Comparison of ENCODE assay signal across 1 cellular context in the genomic region with DNA sequence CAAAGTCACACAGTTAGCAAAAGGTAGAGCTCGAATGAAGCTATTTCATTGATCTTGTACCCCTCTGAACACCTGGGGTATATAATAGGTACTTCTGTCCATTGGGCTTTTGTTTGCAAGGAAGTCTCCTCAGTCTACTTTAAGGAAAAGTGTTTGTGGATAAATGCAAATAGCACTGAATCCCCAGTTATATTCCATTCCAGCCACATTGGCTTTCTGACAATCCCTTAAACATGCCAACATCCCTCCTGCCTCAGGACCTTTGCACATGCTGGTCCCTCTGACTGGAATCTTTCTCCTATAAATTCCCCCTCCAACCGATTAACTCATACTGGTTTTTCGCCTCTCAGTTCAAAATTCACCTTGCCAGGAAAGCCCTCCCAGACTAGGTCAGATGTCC.
TF ChIP-seq lines count a peak whose summit lies in the region.

No MANE protein-coding gene starts in this region.

TF ChIP-seq in H1, 55 proteins besides CTCF, POLR2A, EP300 and RAD21:
- peak; percentile 57; the same call in 1 of the 2 replicates for TF ChIP-seq KDM1A (IDR thresholded peaks at IDR 0.05; ENCODE audit: borderline replicate concordance, low read length)
- TF ChIP-seq TCF12 (IDR thresholded peaks at IDR 0.05; ENCODE audit: low read depth, low read length), result no peak
